Comparison of ENCODE assay signal across 15 cellular contexts in genomic region chr13:99057310-99057975, GRCh38.
A peak's percentile ranks its signal among the peaks of the same experiment; 100 is the strongest.
DNase-seq lines count a peak whose midpoint lies in the region; ATAC-seq and TF ChIP-seq lines count a peak whose summit lies in the region.
"Had no signal": no experiment of that assay in that cellular context is flagged by ENCODE, and none has a peak within 500 bp of the region (broad histone marks: within the 10 kb centered on the region; RNA-seq: fewer than 3 reads in every experiment).

No MANE protein-coding gene starts in this region.

- intact Hi-C loops in sciatic nerve (cut with DNase I), result no loop called here

- no peaks in the 10 kb centered on the region for H3K79me2 ChIP-seq in GM23248 (ENCODE audit: insufficient read depth)

- H3K27me3 Mint-ChIP-seq in T-cell, result no peaks in the 10 kb centered on the region
- H3K27me3 Mint-ChIP-seq in stimulated activated naive CD8-positive, alpha-beta T cell treated with anti-CD3 and anti-CD28 coated beads, Interleukin-15, amount 100 ng/mL, for 72 hours, result no peaks in the 10 kb centered on the region
- H3K27me3 Mint-ChIP-seq: effector memory CD8-positive, alpha-beta T cell had no signal

- POLR2A ChIA-PET in T-cell (lab: Charles Lee) (interaction anchor here in 1 of 2 donors (0.6 kb wide), 1 partner anchor 482 kb away, joined by 5 read pairs; no protein-coding TSS in a partner anchor), GM10248 (lab: Yijun Ruan, JAX) (no interaction called here)

- no peak overlapping the region for H2AFZ ChIP-seq in GM23248

- H3K27ac Mint-ChIP-seq in T-cell, result peak overlapping the region; percentile 73 to 80
- no peak overlapping the region for H3K27ac Mint-ChIP-seq in stimulated activated naive CD8-positive, alpha-beta T cell treated with anti-CD3 and anti-CD28 coated beads, Interleukin-15, amount 100 ng/mL, for 72 hours
- H3K27ac Mint-ChIP-seq: activated B cell treated with CpG ODN at 0.5 μM for 24 hours had no signal

- no peaks in the 10 kb centered on the region for H3K9me2 ChIP-seq in GM23248 (ENCODE audit: insufficient read depth)

- in situ Hi-C loops in GM23248 (cut with MboI), result no loop called here
- in situ Hi-C loops in HAP-1 (cut with MboI; ENCODE audit: low sequenced_read_pairs), result no loop called here

- H3K4me3 ChIP-seq in GM23248, result no peak overlapping the region
- H3K4me3 ChIP-seq in HAP-1, result no peak overlapping the region
- H3K4me3 ChIP-seq: mucosa of descending colon had no signal

- peaks cover 87 to 96% (median 88%) of the 10 kb centered on the region in 3 donors for H3K4me1 Mint-ChIP-seq in T-cell
- peaks cover 64% of the 10 kb centered on the region for H3K4me1 Mint-ChIP-seq in stimulated activated naive CD8-positive, alpha-beta T cell treated with anti-CD3 and anti-CD28 coated beads, Interleukin-15, amount 100 ng/mL, for 72 hours

- H3K9me3 Mint-ChIP-seq in T-cell, result no peaks in the 10 kb centered on the region
- H3K9me3 Mint-ChIP-seq in stimulated activated naive CD8-positive, alpha-beta T cell treated with anti-CD3 and anti-CD28 coated beads, Interleukin-15, amount 100 ng/mL, for 72 hours, result no peaks in the 10 kb centered on the region
- H3K9me3 Mint-ChIP-seq: activated B cell treated with CpG ODN at 0.5 μM for 24 hours; effector memory CD8-positive, alpha-beta T cell had no signal

- ATAC-seq in T-cell (replicated peaks in 1 of 4) (no peak), sciatic nerve (peak; percentile 68), GM21515 (IDR thresholded peaks at IDR 0.05; ENCODE audit: unreplicated experiment) (no peak)
- ATAC-seq in stimulated activated naive CD8-positive, alpha-beta T cell treated with anti-CD3 and anti-CD28 coated beads, Interleukin-15, amount 100 ng/mL, for 72 hours, result no peak
- ATAC-seq: effector memory CD8-positive, alpha-beta T cell; mucosa of descending colon had no signal

- H3K36me3 Mint-ChIP-seq in T-cell, result no peaks in the 10 kb centered on the region

- DNase-seq in GM23248, result peak; percentile 84
- no peak for DNase-seq in T-cell
- DNase-seq in fibroblast of the conjunctiva (ENCODE audit: low read depth), result peak; percentile 20
- DNase-seq in sciatic nerve (ENCODE audit: low spot score), result no peak
- no peak for DNase-seq in stimulated activated naive CD8-positive, alpha-beta T cell treated with anti-CD3 and anti-CD28 coated beads, Interleukin-15, amount 100 ng/mL, for 72 hours
- DNase-seq in HAP-1 (ENCODE audit: low spot score in 2 of 2), result no peak
- no peak for DNase-seq in GM10248 (ENCODE audit: extremely low spot score)
- DNase-seq: activated B cell treated with CpG ODN at 0.5 μM for 24 hours; activated T-cell treated with anti-CD3 and anti-CD28 coated beads for 4 hours; effector memory CD8-positive, alpha-beta T cell; GDM1; mucosa of descending colon; NCI-H1436; NCI-H774 had no signal

- H3K4me2 ChIP-seq in GM23248 (ENCODE audit: unreplicated experiment), result no peak overlapping the region

- H3K4me3 Mint-ChIP-seq in T-cell, result no peak overlapping the region
- no peak overlapping the region for H3K4me3 Mint-ChIP-seq in stimulated activated naive CD8-positive, alpha-beta T cell treated with anti-CD3 and anti-CD28 coated beads, Interleukin-15, amount 100 ng/mL, for 72 hours
- H3K4me3 Mint-ChIP-seq: activated B cell treated with CpG ODN at 0.5 μM for 24 hours; effector memory CD8-positive, alpha-beta T cell had no signal

- no peaks in the 10 kb centered on the region for H3K9me3 ChIP-seq in GM23248 (ENCODE audit: low read depth)
- H3K9me3 ChIP-seq in HAP-1, result no peaks in the 10 kb centered on the region
- H3K9me3 ChIP-seq: mucosa of descending colon had no signal

- H3K27me3 ChIP-seq in GM23248 (replicated peaks; ENCODE audit: insufficient read depth) (no peaks in the 10 kb centered on the region), HAP-1 (ENCODE audit: low read depth) (no peaks in the 10 kb centered on the region)

- H3K27ac ChIP-seq in GM23248, result peak overlapping the region; percentile 29; the same call in 1 of the 2 replicates

- H3F3A ChIP-seq in GM23248 (ENCODE audit: insufficient read depth), result peaks cover 5% of the 10 kb centered on the region; the same call in 1 of the 2 replicates

- H3K9ac ChIP-seq in GM23248, result no peak overlapping the region

- H3K36me3 ChIP-seq in GM23248 (ENCODE audit: low read depth) (no peaks in the 10 kb centered on the region), HAP-1 (replicated peaks) (no peaks in the 10 kb centered on the region)

- WGBS in GM23248 (ENCODE audit: low coverage in 1 of 2, low lambda C conversion rate in 2 of 2, missing lambda C conversion rate in 2 of 2), 2 experiments, result 42 to 45% methylated on average over 4 of the region's 4 CpGs

- no peak for TF ChIP-seq CTCF in GM10248 (IDR thresholded peaks at IDR 0.05; ENCODE audit: control extremely low read depth, extremely low read depth, low read depth, missing control alignments)

- H3K4me1 ChIP-seq in GM23248 (ENCODE audit: insufficient read depth), result peaks cover 27% of the 10 kb centered on the region
- H3K4me1 ChIP-seq in HAP-1, result peaks cover 9% of the 10 kb centered on the region

- CTCF ChIA-PET in T-cell (lab: Charles Lee) (interaction anchor here in 1 of 2 donors (1.6 kb wide), 1 partner anchor 9 kb away, joined by 4 read pairs; no protein-coding TSS in a partner anchor), GM10248 (lab: Yijun Ruan, JAX) (no interaction called here)

- no peaks in the 10 kb centered on the region for H4K20me1 ChIP-seq in GM23248 (ENCODE audit: insufficient read depth)

Comparison
In these comparisons a context has a peak if more than half of its experiments do, and no peak if none do; other contexts are left out.
1. DNase-seq: peak in GM23248 (single experiment) and fibroblast of the conjunctiva (single experiment); none in T-cell (0 of 34), sciatic nerve (single experiment), stimulated activated naive CD8-positive, alpha-beta T cell treated with anti-CD3 and anti-CD28 coated beads, Interleukin-15, amount 100 ng/mL, for 72 hours (0 of 2), HAP-1 (0 of 2) and GM10248 (single experiment).
2. H3K27ac Mint-ChIP-seq: peak in T-cell (2 of 2); none in stimulated activated naive CD8-positive, alpha-beta T cell treated with anti-CD3 and anti-CD28 coated beads, Interleukin-15, amount 100 ng/mL, for 72 hours (0 of 2).